Comparison of ENCODE assay signal across 16 cellular contexts in genomic region chr3:194976813-194977322, GRCh38.
A peak's percentile ranks its signal among the peaks of the same experiment; 100 is the strongest.
DNase-seq lines count a peak whose midpoint lies in the region; ATAC-seq lines count a peak whose summit lies in the region.
"Had no signal": no experiment of that assay in that cellular context is flagged by ENCODE, and none has a peak within 500 bp of the region (broad histone marks: within the 10 kb centered on the region; RNA-seq: fewer than 3 reads in every experiment).

No MANE protein-coding gene starts in this region.

- no peaks in the 10 kb centered on the region for H3K36me3 ChIP-seq in mesodermal cell (ENCODE audit: control insufficient read depth, insufficient read depth, low read length)
- H3K36me3 ChIP-seq: HAP-1, Peyer's patch, SJSA1 had no signal

- H3K4me3 Mint-ChIP-seq in activated naive CD4-positive, alpha-beta T cell treated with anti-CD3 and anti-CD28 coated beads, Interleukin-2, amount 10 ng/mL, durations not matched to agents 7 days and 5 days: no peak overlapping the region

- no peak for ATAC-seq in HG03045 (IDR thresholded peaks at IDR 0.05; ENCODE audit: unreplicated experiment)
- ATAC-seq: K562 had no signal

- no peaks in the 10 kb centered on the region for H3K4me1 Mint-ChIP-seq in activated naive CD4-positive, alpha-beta T cell treated with anti-CD3 and anti-CD28 coated beads, Interleukin-2, amount 10 ng/mL, durations not matched to agents 7 days and 5 days

- 80 to 88% methylated on average over 4 to 6 of the region's 7 CpGs for WGBS in mesodermal cell (ENCODE audit: insufficient coverage in 2 of 2), 2 experiments

- CTCF ChIA-PET in activated naive CD4-positive, alpha-beta T cell treated with anti-CD3 and anti-CD28 coated beads, Interleukin-2, amount 10 ng/mL, durations not matched to agents 7 days and 5 days (lab: Charles Lee): no interaction called here

- peaks cover 19% of the 10 kb centered on the region for H3K4me1 ChIP-seq in mesodermal cell (ENCODE audit: control insufficient read depth, insufficient read depth, low read length, poor library complexity, severe bottlenecking)
- H3K4me1 ChIP-seq: HAP-1 had no signal

- no peak overlapping the region for H3K27ac Mint-ChIP-seq in activated naive CD4-positive, alpha-beta T cell treated with anti-CD3 and anti-CD28 coated beads, Interleukin-2, amount 10 ng/mL, durations not matched to agents 7 days and 5 days

- DNase-seq in EL (peak; percentile 15), astrocyte of the hippocampus (ENCODE audit: low read depth, low spot score) (peak; percentile 13), ureter (ENCODE audit: low spot score) (peak; percentile 10), NCI-H2107 (lab: John Stamatoyannopoulos, UW) (no peak)
- DNase-seq in activated naive CD4-positive, alpha-beta T cell treated with anti-CD3 and anti-CD28 coated beads, Interleukin-2, amount 10 ng/mL, durations not matched to agents 7 days and 5 days: no peak
- DNase-seq: GF-D8, GM23248, NCI-H1105, NCI-H1694, NCI-H2081 treated with DMSO at 0.1 percent for 48 hours, Peyer's patch had no signal

- no peak overlapping the region for H3K4me3 ChIP-seq in mesodermal cell (ENCODE audit: extremely low read depth, insufficient read depth, low read length, poor library complexity, severe bottlenecking)
- H3K4me3 ChIP-seq: GM23248, HAP-1, K562, Peyer's patch, SJSA1 had no signal

- no peaks in the 10 kb centered on the region for H3K36me3 Mint-ChIP-seq in activated naive CD4-positive, alpha-beta T cell treated with anti-CD3 and anti-CD28 coated beads, Interleukin-2, amount 10 ng/mL, durations not matched to agents 7 days and 5 days

- H3K27ac ChIP-seq in mesodermal cell (ENCODE audit: low read depth, low read length, severe bottlenecking): peak overlapping the region; percentile 43
- H3K27ac ChIP-seq: GM23248, Peyer's patch, SJSA1 had no signal

- peaks cover 3% of the 10 kb centered on the region for H3K9me3 ChIP-seq in mesodermal cell (ENCODE audit: control insufficient read depth, low read length)
- H3K9me3 ChIP-seq: HAP-1, Peyer's patch, SJSA1 had no signal

- H3K27me3 Mint-ChIP-seq in activated naive CD4-positive, alpha-beta T cell treated with anti-CD3 and anti-CD28 coated beads, Interleukin-2, amount 10 ng/mL, durations not matched to agents 7 days and 5 days: peaks cover 14% of the 10 kb centered on the region

- H3K9me3 Mint-ChIP-seq in activated naive CD4-positive, alpha-beta T cell treated with anti-CD3 and anti-CD28 coated beads, Interleukin-2, amount 10 ng/mL, durations not matched to agents 7 days and 5 days: no peaks in the 10 kb centered on the region

Comparison
In these comparisons a context has a peak if more than half of its experiments do, and no peak if none do; other contexts are left out.
1. DNase-seq: peak in EL (single experiment), astrocyte of the hippocampus (single experiment) and ureter (single experiment); none in NCI-H2107 (single experiment) and activated naive CD4-positive, alpha-beta T cell treated with anti-CD3 and anti-CD28 coated beads, Interleukin-2, amount 10 ng/mL, durations not matched to agents 7 days and 5 days (single experiment).